3 cellular contexts compared by ENCODE assay signal in the genomic region with DNA sequence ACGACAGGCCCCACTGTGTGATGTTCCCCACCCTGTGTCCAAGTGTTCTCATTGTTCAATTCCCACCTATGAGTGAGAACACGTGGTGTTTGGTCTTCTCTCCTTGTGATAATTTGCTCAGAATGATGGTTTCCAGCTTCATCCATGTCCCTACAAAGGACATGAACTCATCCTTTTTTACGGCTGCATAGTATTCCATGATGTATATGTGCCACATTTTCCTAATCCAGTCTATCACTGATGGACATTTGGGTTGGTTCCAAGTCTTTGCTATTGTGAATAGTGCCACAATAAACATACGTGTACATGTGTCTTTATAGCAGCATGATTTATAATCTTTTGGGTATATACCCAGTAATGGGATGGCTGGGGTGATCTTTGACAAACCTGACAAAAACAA. TPM values are rescaled to one million over a fixed set of nuclear protein-coding genes. Genes with fewer than 3 reads are reported as not detected.
"Had no signal": no experiment of that assay in that cellular context is flagged by ENCODE, and none has a peak within 500 bp of the region (broad histone marks: within the 10 kb centered on the region; RNA-seq: fewer than 3 reads in every experiment).

No MANE protein-coding gene starts in this region.

RNA-seq across cellular contexts. Expression of a gene that starts 20.0 kb away (rescaled TPM):
- total RNA-seq: naive thymus-derived CD8-positive, alpha-beta T cell; natural killer cell; natural killer cell treated with Interleukin-12 subunit alpha and Interleukin-12 subunit beta and Interleukin-15 and Interleukin-18, amount 100 ng/mL, for 72 hours had no signal
- polyA plus RNA-seq: naive thymus-derived CD8-positive, alpha-beta T cell had no signal
